8 cellular contexts compared by ENCODE assay signal in the genomic region with DNA sequence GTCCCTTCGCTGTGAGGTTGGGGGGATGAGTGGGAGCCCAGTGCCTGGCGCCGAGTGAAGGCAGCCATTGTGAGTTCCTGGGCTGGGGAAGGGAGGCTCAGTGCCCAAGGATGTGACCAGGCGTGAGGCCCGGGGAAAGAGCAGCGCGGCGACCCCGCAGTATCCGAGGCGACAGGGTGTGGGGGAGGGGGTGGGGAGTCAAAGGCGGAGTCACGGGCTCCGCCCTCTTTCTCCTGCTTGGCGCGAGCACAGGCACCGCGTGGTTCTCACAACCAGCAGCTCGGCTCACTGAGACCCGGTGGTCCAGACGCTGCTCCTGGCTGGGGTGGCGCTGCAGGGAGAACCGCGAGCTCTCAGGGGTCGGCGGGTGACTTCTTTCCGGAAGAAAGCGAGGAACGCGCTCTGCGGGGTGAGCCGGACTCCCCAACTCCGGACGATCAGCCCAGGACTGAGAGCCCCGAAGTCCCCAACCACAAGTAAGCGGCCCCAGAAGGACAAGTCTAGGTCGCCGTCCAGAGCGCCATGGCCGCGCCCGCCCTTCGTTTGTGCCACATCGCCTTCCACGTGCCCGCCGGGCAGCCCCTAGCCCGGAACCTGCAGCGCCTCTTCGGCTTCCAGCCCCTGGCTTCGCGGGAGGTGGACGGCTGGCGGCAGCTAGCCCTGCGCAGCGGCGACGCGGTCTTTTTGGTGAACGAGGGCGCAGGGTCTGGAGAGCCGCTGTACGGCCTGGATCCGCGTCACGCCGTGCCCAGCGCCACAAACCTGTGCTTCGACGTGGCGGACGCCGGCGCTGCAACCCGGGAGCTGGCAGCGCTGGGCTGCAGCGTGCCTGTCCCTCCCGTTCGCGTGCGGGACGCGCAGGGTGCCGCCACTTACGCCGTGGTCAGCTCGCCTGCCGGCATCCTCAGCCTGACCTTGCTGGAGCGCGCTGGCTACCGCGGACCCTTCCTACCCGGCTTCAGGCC. TPM values are rescaled to one million over a fixed set of nuclear protein-coding genes. Genes with fewer than 3 reads are reported as not detected.
DNase-seq lines count a peak whose midpoint lies in the region; ATAC-seq, FAIRE-seq and TF ChIP-seq lines count a peak whose summit lies in the region.

Gene HPDL (plus strand): TSS at position 269 of the 965 bp plus-strand sequence. CDS start 254 bp downstream, at position 523.

- H3K4me3 ChIP-seq in cardiac muscle cell = no peak within 1 kb of the TSS
- peak within 1 kb of the TSS; percentile 31 to 63 (median 38) for H3K4me3 ChIP-seq in pancreas
- H3K4me3 ChIP-seq in transverse colon = peak within 1 kb of the TSS; percentile 23 to 53 (median 36)

- in situ Hi-C loops in transverse colon (cut with MboI; ENCODE audit: low pct_ligation_motif_present in 1 of 4, low pct_unique_long_range_greater_than_20kb in 1 of 4, low sequenced_read_pairs in 3 of 4) = no loop called here

- 6 to 8% methylated on average over 75 to 93 of the region's 93 CpGs for WGBS in pancreas, 2 donors
- WGBS in transverse colon (ENCODE audit: low coverage in 1 of 2), 2 donors = 6% methylated on average over 44 of the region's 93 CpGs; no CpG with 5 or more reads in 1 of the 2 donors

- H3K9me3 ChIP-seq in cardiac muscle cell (ENCODE audit: low read depth) (no peaks in the 10 kb centered on the region), pancreas (no peaks in the 10 kb centered on the region), transverse colon (no peaks in the 10 kb centered on the region)

- H3K4me1 ChIP-seq in cardiac muscle cell (ENCODE audit: low read depth) (no peaks in the 10 kb centered on the region), pancreas (peaks cover 0 to 8% (median 5%) of the 10 kb centered on the region in 3 donors), transverse colon (peaks cover 10 to 24% (median 14%) of the 10 kb centered on the region in 4 donors)

- ATAC-seq in HG02870 (IDR thresholded peaks at IDR 0.05; ENCODE audit: unreplicated experiment) (peak; percentile 51), pancreas (peak; percentile 86 to 96 (median 92)), GM21528 (IDR thresholded peaks at IDR 0.05; ENCODE audit: low FRiP score, unreplicated experiment) (no peak)

- DNase-seq in DMS153 treated with DMSO at 0.1 percent for 48 hours (lab: John Stamatoyannopoulos, UW; ENCODE audit: unreplicated experiment) = peak; percentile 66
- DNase-seq in RPMI7951 (ENCODE audit: low read depth) = peak; percentile 67
- DNase-seq in activated naive CD4-positive, alpha-beta T cell treated with anti-CD3 and anti-CD28 coated beads, Interleukin-2, amount 50 U/mL, for 16 hours = peak; percentile 78
- peak; percentile 67 to 73 for DNase-seq in cardiac muscle cell (ENCODE audit: low read depth in 1 of 2, low spot score in 1 of 2)
- peak; percentile 48 to 82 (median 67) for DNase-seq in pancreas
- DNase-seq in transverse colon = peak; percentile 80

- H3K27ac ChIP-seq in cardiac muscle cell = no peak within 1 kb of the TSS
- no peak within 1 kb of the TSS for H3K27ac ChIP-seq in pancreas
- H3K27ac ChIP-seq in transverse colon = peak within 1 kb of the TSS; percentile 2 to 55 (median 14)

- no peak for TF ChIP-seq EP300 in transverse colon (IDR thresholded peaks at IDR 0.05; ENCODE audit: low read depth)

- H3K36me3 ChIP-seq in cardiac muscle cell = peaks cover 3% of the 10 kb centered on the region
- H3K36me3 ChIP-seq in pancreas = peaks cover 0 to 8% (median 0%) of the 10 kb centered on the region in 3 donors
- peaks cover 0 to 5% (median 0%) of the 10 kb centered on the region in 4 donors for H3K36me3 ChIP-seq in transverse colon

- peak; percentile 22 for TF ChIP-seq POLR2A in transverse colon (IDR thresholded peaks at IDR 0.05)

- FAIRE-seq in pancreas (lab: Jason Lieb, UNC) = no peak

- no peaks in the 10 kb centered on the region for H3K27me3 ChIP-seq in cardiac muscle cell
- H3K27me3 ChIP-seq in pancreas = no peaks in the 10 kb centered on the region
- H3K27me3 ChIP-seq in transverse colon = no peaks in the 10 kb centered on the region

- intact Hi-C loops in pancreas (cut with DNase I) = no loop called here
- intact Hi-C loops in transverse colon (cut with DNase I; ENCODE audit: low total_unique reads) = no loop called here

- TF ChIP-seq CTCF in cardiac muscle cell (IDR thresholded peaks at IDR 0.05; ENCODE audit: low read depth, low read length) = no peak
- no peak for TF ChIP-seq CTCF in pancreas (IDR thresholded peaks at IDR 0.05)
- TF ChIP-seq CTCF in transverse colon (IDR thresholded peaks at IDR 0.05) = no peak

RNA-seq across cellular contexts. Expression of gene HPDL, which starts in this region (rescaled TPM):
- 2.3 TPM in 2 replicates for total RNA-seq in RPMI7951 (2014; rRNA removed; shearing (Covaris generic))
- 1.4 and 3.3 TPM in 2 replicates for total RNA-seq in cardiac muscle cell
- 1.3 and 4.7 TPM in 2 replicates for polyA plus RNA-seq in cardiac muscle cell
- total RNA-seq in pancreas = under 1 TPM in 5 of 6 donors, not detected in 1; 0.14 to 0.85 (median 0.31) TPM
- under 1 TPM; 0.23 TPM for polyA plus RNA-seq in pancreas
- total RNA-seq in transverse colon = 1 to 10 TPM; 2.6 to 7.8 (median 4.3) TPM

Comparison
In these comparisons a context has a peak if more than half of its experiments do, and no peak if none do; other contexts are left out.
1. Peak in DNase-seq, ATAC-seq and H3K4me3 ChIP-seq in pancreas; RNA of the gene not detected or under 1 TPM.
2. H3K27ac ChIP-seq: peak in transverse colon (4 of 4); none in cardiac muscle cell (single experiment) and pancreas (0 of 4).
3. Peak in every context shown above with its lines, with median percentiles within 50 percentile points of each other: DNase-seq.